1 cellular context compared by ENCODE assay signal in the genomic region with DNA sequence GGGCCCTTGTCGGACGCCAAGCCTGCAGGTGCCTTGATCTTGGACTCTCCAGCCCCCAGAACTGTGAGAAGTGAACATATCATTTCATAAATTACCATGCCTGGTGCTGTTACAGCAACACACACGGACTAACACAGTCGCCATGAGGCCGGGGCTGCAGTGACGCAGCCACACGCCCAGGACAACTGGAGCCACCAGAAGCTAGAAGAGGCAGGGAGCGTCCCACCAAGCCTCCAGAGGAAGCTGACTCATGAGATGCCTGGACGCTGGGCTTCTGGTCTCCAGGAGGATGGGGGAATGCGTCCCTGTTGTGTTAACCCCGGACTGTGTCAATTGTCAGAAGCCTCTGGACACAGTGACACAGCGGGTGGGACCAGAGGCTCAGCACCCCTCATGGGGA. TPM values are rescaled to one million over a fixed set of nuclear protein-coding genes. Genes with fewer than 3 reads are reported as not detected.
"Had no signal": no experiment of that assay in that cellular context is flagged by ENCODE, and none has a peak within 500 bp of the region (broad histone marks: within the 10 kb centered on the region; RNA-seq: fewer than 3 reads in every experiment).

No MANE protein-coding gene starts in this region.

RNA-seq across cellular contexts. Expression of a gene that starts 6.2 kb away (rescaled TPM):
- total RNA-seq: SJSA1 had no signal
